8 cellular contexts compared by ENCODE assay signal in the genomic region with DNA sequence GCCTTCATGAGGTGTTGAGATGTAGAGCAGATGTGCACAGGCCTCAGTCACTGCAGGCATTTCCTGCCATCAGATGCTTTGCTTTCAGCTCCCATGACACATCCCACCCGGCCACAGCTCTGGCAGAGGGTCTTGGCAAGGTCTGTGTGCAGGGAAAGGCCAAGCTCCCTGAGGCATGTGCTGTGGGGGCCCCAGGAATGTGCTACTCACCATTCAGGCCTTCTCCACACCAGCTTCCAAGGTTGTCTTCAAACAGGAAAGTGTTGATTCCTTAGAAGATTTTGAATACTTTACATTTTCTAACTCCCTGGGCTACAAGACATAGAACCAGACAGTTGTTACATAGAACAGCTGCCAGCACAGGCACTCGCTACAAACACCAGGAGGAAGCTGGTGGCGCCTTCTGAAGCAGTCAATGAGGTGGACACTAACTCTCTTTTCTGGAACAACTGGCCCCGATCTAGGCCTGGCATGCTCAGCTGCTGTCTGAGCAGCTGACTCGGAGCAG. TPM values are rescaled to one million over a fixed set of nuclear protein-coding genes. Genes with fewer than 3 reads are reported as not detected.
DNase-seq lines count a peak whose midpoint lies in the region; ATAC-seq lines count a peak whose summit lies in the region.

No MANE protein-coding gene starts in this region.

- H3K36me3 Mint-ChIP-seq in activated T-cell treated with anti-CD3 and anti-CD28 coated beads, Interleukin-2, amount 50 U/mL, for 4 hours (ENCODE audit: insufficient read depth) = peaks cover 7% of the 10 kb centered on the region
- peaks cover 37% of the 10 kb centered on the region for H3K36me3 Mint-ChIP-seq in activated T-helper 2 cell treated with anti-CD3 and anti-CD28 coated beads, Interferon-gamma antibody, Interleukin-2, Interleukin-4, amounts not matched to agents 10 μg/mL and 5 μg/mL and 100 μg/mL, durations not matched to agents 14 hours and 24 hours and 36 hours (ENCODE audit: low read depth)
- peaks cover 0 to 8% (median 3%) of the 10 kb centered on the region in 3 donors for H3K36me3 Mint-ChIP-seq in immature natural killer cell
- H3K36me3 Mint-ChIP-seq in stimulated activated memory B cell treated with anti-CD40 and anti-IgM and Interleukin-4, amounts not matched to agents 10 μg/mL and 1 μg/mL and 100 μg/mL, for 72 hours = no peaks in the 10 kb centered on the region

- DNase-seq in activated T-cell treated with anti-CD3 and anti-CD28 coated beads, Interleukin-2, amount 50 U/mL, for 4 hours = no peak
- DNase-seq in activated T-cell treated with anti-CD3 and anti-CD28 coated beads for 4 hours = no peak
- no peak for DNase-seq in activated T-helper 2 cell treated with anti-CD3 and anti-CD28 coated beads, Interferon-gamma antibody, Interleukin-2, Interleukin-4, amounts not matched to agents 10 μg/mL and 5 μg/mL and 100 μg/mL, durations not matched to agents 14 hours and 24 hours and 36 hours (ENCODE audit: low spot score)
- no peak for DNase-seq in immature natural killer cell
- DNase-seq in stromal cell of bone marrow (ENCODE audit: low read depth) = peak; percentile 44
- DNase-seq in GM19240 (ENCODE audit: insufficient read length, low spot score) = no peak
- DNase-seq in NCI-H446 treated with DMSO at 0.1 percent for 48 hours (lab: John Stamatoyannopoulos, UW) = no peak

- peak overlapping the region; percentile 95 for H3K27ac Mint-ChIP-seq in activated T-helper 2 cell treated with anti-CD3 and anti-CD28 coated beads, Interferon-gamma antibody, Interleukin-2, Interleukin-4, amounts not matched to agents 10 μg/mL and 5 μg/mL and 100 μg/mL, durations not matched to agents 14 hours and 24 hours and 36 hours
- peak overlapping the region; percentile 73 to 93 (median 84) for H3K27ac Mint-ChIP-seq in immature natural killer cell
- no peak overlapping the region for H3K27ac Mint-ChIP-seq in stimulated activated memory B cell treated with anti-CD40 and anti-IgM and Interleukin-4, amounts not matched to agents 10 μg/mL and 1 μg/mL and 100 μg/mL, for 72 hours

- intact Hi-C loops in activated T-helper 2 cell treated with anti-CD3 and anti-CD28 coated beads, Interferon-gamma antibody, Interleukin-2, Interleukin-4, amounts not matched to agents 10 μg/mL and 5 μg/mL and 100 μg/mL, durations not matched to agents 14 hours and 24 hours and 36 hours (cut with micrococcal nuclease) = loop anchor here (1.0 to 2.0 kb wide), 4 partner anchors 11 to 29 kb away; a partner anchor contains a TSS

- H3K27me3 Mint-ChIP-seq in activated T-cell treated with anti-CD3 and anti-CD28 coated beads, Interleukin-2, amount 50 U/mL, for 4 hours (ENCODE audit: low read depth) = no peaks in the 10 kb centered on the region
- no peaks in the 10 kb centered on the region for H3K27me3 Mint-ChIP-seq in activated T-helper 2 cell treated with anti-CD3 and anti-CD28 coated beads, Interferon-gamma antibody, Interleukin-2, Interleukin-4, amounts not matched to agents 10 μg/mL and 5 μg/mL and 100 μg/mL, durations not matched to agents 14 hours and 24 hours and 36 hours (ENCODE audit: low read depth)
- peaks cover 0 to 12% (median 2%) of the 10 kb centered on the region in 3 donors for H3K27me3 Mint-ChIP-seq in immature natural killer cell (ENCODE audit: low read depth in 3 of 3)
- no peaks in the 10 kb centered on the region for H3K27me3 Mint-ChIP-seq in stimulated activated memory B cell treated with anti-CD40 and anti-IgM and Interleukin-4, amounts not matched to agents 10 μg/mL and 1 μg/mL and 100 μg/mL, for 72 hours

- no peaks in the 10 kb centered on the region for H3K9me3 Mint-ChIP-seq in activated T-cell treated with anti-CD3 and anti-CD28 coated beads, Interleukin-2, amount 50 U/mL, for 4 hours
- no peaks in the 10 kb centered on the region for H3K9me3 Mint-ChIP-seq in activated T-helper 2 cell treated with anti-CD3 and anti-CD28 coated beads, Interferon-gamma antibody, Interleukin-2, Interleukin-4, amounts not matched to agents 10 μg/mL and 5 μg/mL and 100 μg/mL, durations not matched to agents 14 hours and 24 hours and 36 hours
- H3K9me3 Mint-ChIP-seq in immature natural killer cell = no peaks in the 10 kb centered on the region
- H3K9me3 Mint-ChIP-seq in stimulated activated memory B cell treated with anti-CD40 and anti-IgM and Interleukin-4, amounts not matched to agents 10 μg/mL and 1 μg/mL and 100 μg/mL, for 72 hours = no peaks in the 10 kb centered on the region

- H3K4me3 Mint-ChIP-seq in activated T-cell treated with anti-CD3 and anti-CD28 coated beads, Interleukin-2, amount 50 U/mL, for 4 hours = peak overlapping the region; percentile 13
- H3K4me3 Mint-ChIP-seq in activated T-helper 2 cell treated with anti-CD3 and anti-CD28 coated beads, Interferon-gamma antibody, Interleukin-2, Interleukin-4, amounts not matched to agents 10 μg/mL and 5 μg/mL and 100 μg/mL, durations not matched to agents 14 hours and 24 hours and 36 hours (ENCODE audit: low read depth) = peak overlapping the region; percentile 65
- peak overlapping the region; percentile 68 to 84 (median 81) for H3K4me3 Mint-ChIP-seq in immature natural killer cell
- no peak overlapping the region for H3K4me3 Mint-ChIP-seq in stimulated activated memory B cell treated with anti-CD40 and anti-IgM and Interleukin-4, amounts not matched to agents 10 μg/mL and 1 μg/mL and 100 μg/mL, for 72 hours

- H3K4me1 Mint-ChIP-seq in activated T-cell treated with anti-CD3 and anti-CD28 coated beads, Interleukin-2, amount 50 U/mL, for 4 hours (ENCODE audit: low read depth) = peaks cover 53% of the 10 kb centered on the region
- peaks cover 39% of the 10 kb centered on the region for H3K4me1 Mint-ChIP-seq in activated T-helper 2 cell treated with anti-CD3 and anti-CD28 coated beads, Interferon-gamma antibody, Interleukin-2, Interleukin-4, amounts not matched to agents 10 μg/mL and 5 μg/mL and 100 μg/mL, durations not matched to agents 14 hours and 24 hours and 36 hours (ENCODE audit: low read depth)
- H3K4me1 Mint-ChIP-seq in immature natural killer cell = peaks cover 50 to 56% of the 10 kb centered on the region in 2 donors
- H3K4me1 Mint-ChIP-seq in stimulated activated memory B cell treated with anti-CD40 and anti-IgM and Interleukin-4, amounts not matched to agents 10 μg/mL and 1 μg/mL and 100 μg/mL, for 72 hours = peaks cover 19% of the 10 kb centered on the region

- peak; percentile 38 to 41 for ATAC-seq in activated T-cell treated with anti-CD3 and anti-CD28 coated beads, Interleukin-2, amount 50 U/mL, for 4 hours
- ATAC-seq in stimulated activated memory B cell treated with anti-CD40 and anti-IgM and Interleukin-4, amounts not matched to agents 10 μg/mL and 1 μg/mL and 100 μg/mL, for 72 hours = no peak

RNA-seq across cellular contexts. Expression of a gene that starts 27.8 kb away (rescaled TPM):
- 1 to 10 TPM; 1.9 to 2.5 (median 2.4) TPM for total RNA-seq in activated T-cell treated with anti-CD3 and anti-CD28 coated beads, Interleukin-2, amount 50 U/mL, for 4 hours
- total RNA-seq in activated T-helper 2 cell treated with anti-CD3 and anti-CD28 coated beads, Interferon-gamma antibody, Interleukin-2, Interleukin-4, amounts not matched to agents 10 μg/mL and 5 μg/mL and 100 μg/mL, durations not matched to agents 14 hours and 24 hours and 36 hours = 4.6 and 4.7 TPM in 2 replicates
- polyA plus RNA-seq in immature natural killer cell = 1 to 10 TPM; 3.2 to 5.5 (median 3.5) TPM

RNA-seq across cellular contexts. Expression of a gene that starts 28.6 kb away (rescaled TPM):
- 10 to 100 TPM; 74.8 to 81.3 (median 79.7) TPM for total RNA-seq in activated T-cell treated with anti-CD3 and anti-CD28 coated beads, Interleukin-2, amount 50 U/mL, for 4 hours
- total RNA-seq in activated T-helper 2 cell treated with anti-CD3 and anti-CD28 coated beads, Interferon-gamma antibody, Interleukin-2, Interleukin-4, amounts not matched to agents 10 μg/mL and 5 μg/mL and 100 μg/mL, durations not matched to agents 14 hours and 24 hours and 36 hours = 103 and 107 TPM in 2 replicates
- polyA plus RNA-seq in immature natural killer cell = 100 to 1,000 TPM; 155 to 163 (median 161) TPM

RNA-seq across cellular contexts. Expression of a gene that starts 47.4 kb away (rescaled TPM):
- 10 to 100 TPM; 42.7 to 47.3 (median 45.3) TPM for total RNA-seq in activated T-cell treated with anti-CD3 and anti-CD28 coated beads, Interleukin-2, amount 50 U/mL, for 4 hours
- total RNA-seq in activated T-helper 2 cell treated with anti-CD3 and anti-CD28 coated beads, Interferon-gamma antibody, Interleukin-2, Interleukin-4, amounts not matched to agents 10 μg/mL and 5 μg/mL and 100 μg/mL, durations not matched to agents 14 hours and 24 hours and 36 hours = 51.2 and 52.1 TPM in 2 replicates
- 10 to 100 TPM; 21.2 to 42.2 (median 30.6) TPM for polyA plus RNA-seq in immature natural killer cell

RNA-seq across cellular contexts. Expression of a gene that starts 47.8 kb away (rescaled TPM):
- total RNA-seq in activated T-cell treated with anti-CD3 and anti-CD28 coated beads, Interleukin-2, amount 50 U/mL, for 4 hours = 1 to 10 TPM; 7.3 to 9.6 (median 9.0) TPM
- total RNA-seq in activated T-helper 2 cell treated with anti-CD3 and anti-CD28 coated beads, Interferon-gamma antibody, Interleukin-2, Interleukin-4, amounts not matched to agents 10 μg/mL and 5 μg/mL and 100 μg/mL, durations not matched to agents 14 hours and 24 hours and 36 hours = 64.8 and 71.1 TPM in 2 replicates
- polyA plus RNA-seq in immature natural killer cell = 1 to 10 TPM; 1.1 to 2.2 (median 1.8) TPM
